ENCODE assay signal across 25 cellular contexts in genomic region chr5:136159457-136159856, GRCh38. TPM values are rescaled to one million over a fixed set of nuclear protein-coding genes. Genes with fewer than 3 reads are reported as not detected.
DNase-seq lines count a peak whose midpoint lies in the region; ATAC-seq and TF ChIP-seq lines count a peak whose summit lies in the region.
"Had no signal": no experiment of that assay in that cellular context is flagged by ENCODE, and none has a peak within 500 bp of the region (broad histone marks: within the 10 kb centered on the region; RNA-seq: fewer than 3 reads in every experiment).

No MANE protein-coding gene starts in this region.

- TF ChIP-seq CTCF in SK-N-SH (IDR thresholded peaks at IDR 0.05) (no peak), astrocyte of the spinal cord (IDR thresholded peaks at IDR 0.05; ENCODE audit: low read depth, low read length) (no peak)

- H3K27ac ChIP-seq in SK-N-SH (ENCODE audit: low read depth in 2 of 2, low read length in 1 of 2): no peak overlapping the region
- H3K27ac ChIP-seq in temporal lobe (ENCODE audit: low read depth, low read length): peak overlapping the region; percentile 24
- H3K27ac ChIP-seq: 22Rv1, HL-60, upper lobe of right lung had no signal

- ATAC-seq in SK-N-SH treated with all-trans-retinoic acid at 6 μM for 48 hours: peak; percentile 58
- no peak for ATAC-seq in HG03354 (IDR thresholded peaks at IDR 0.05; ENCODE audit: poor library complexity, severe bottlenecking, unreplicated experiment)
- ATAC-seq: upper lobe of right lung had no signal

- peaks cover 93% of the 10 kb centered on the region for H3K79me2 ChIP-seq in SK-N-SH (ENCODE audit: insufficient read depth)

- CTCF ChIA-PET in SK-N-SH (lab: Yijun Ruan, JAX): interaction anchor here (0.8 kb wide), 1 partner anchor 14 kb away, joined by 4 read pairs; no protein-coding TSS in a partner anchor

- TF ChIP-seq RAD21 in SK-N-SH (IDR thresholded peaks at IDR 0.05; ENCODE audit: low read length): no peak

- H3K9ac ChIP-seq in SK-N-SH: no peak overlapping the region

- no peak overlapping the region for H3K4me3 ChIP-seq in SK-N-SH (ENCODE audit: low read depth in 2 of 2, low read length in 1 of 2)
- H3K4me3 ChIP-seq in astrocyte of the spinal cord (ENCODE audit: low read depth, low read length): no peak overlapping the region
- H3K4me3 ChIP-seq: MG63, upper lobe of right lung had no signal

- no peaks in the 10 kb centered on the region; a peak in 1 of 4 replicates for H3K4me1 ChIP-seq in SK-N-SH (ENCODE audit: control insufficient read depth in 1 of 2, insufficient read depth in 2 of 2, low read depth in 1 of 2, low read length in 1 of 2)
- H3K4me1 ChIP-seq: upper lobe of right lung had no signal

- no peak for DNase-seq in SK-N-SH
- DNase-seq in astrocyte of the spinal cord (ENCODE audit: low read depth, low spot score): peak; percentile 16
- peak; percentile 27 for DNase-seq in medulla oblongata (ENCODE audit: extremely low spot score)
- no peak for DNase-seq in middle frontal gyrus (ENCODE audit: extremely low spot score, low spot score)
- DNase-seq in NCI-H226: no peak
- DNase-seq: activated CD4-positive, alpha-beta T cell treated with anti-CD3 and anti-CD28 coated beads, Interleukin-2, amount 10 ng/mL, durations not matched to agents 24 days and 14 days; activated CD8-positive, alpha-beta memory T cell treated with anti-CD3 and anti-CD28 coated beads, Interleukin-2, amount 50 U/mL, for 4 hours; activated effector memory CD4-positive, alpha-beta T cell treated with anti-CD3 and anti-CD28 coated beads, Interleukin-2, amount 50 U/mL, for 16 hours; C1 segment of cervical spinal cord; Calu3; caudate nucleus; MG63; NCI-H748 treated with DMSO at 0.1 percent for 48 hours; SHP77 treated with DMSO at 0.1 percent for 48 hours; stimulated activated CD4-positive, alpha-beta T cell treated with anti-CD3 and anti-CD28 coated beads, Interleukin-4, amount 100 ng/mL, for 24 hours; T-helper 1 cell; upper lobe of right lung had no signal

- peaks cover 70 to 77% of the 10 kb centered on the region in 2 experiments for H3K36me3 ChIP-seq in SK-N-SH (replicated peaks in 1 of 2; ENCODE audit: control insufficient read depth in 1 of 2, insufficient read depth in 2 of 2, low read length in 1 of 2)

- H3K9me2 ChIP-seq in SK-N-SH: no peaks in the 10 kb centered on the region

- no peaks in the 10 kb centered on the region for H3K27me3 ChIP-seq in SK-N-SH (ENCODE audit: insufficient read depth)
- H3K27me3 ChIP-seq: MG63, upper lobe of right lung had no signal

- no peak overlapping the region for H3K4me2 ChIP-seq in SK-N-SH

- peaks cover 22% of the 10 kb centered on the region for H4K20me1 ChIP-seq in SK-N-SH (ENCODE audit: insufficient read depth)

- in situ Hi-C loops in astrocyte of the spinal cord (cut with HindIII; ENCODE audit: low sequenced_read_pairs): no loop called here

- 81% methylated on average over 3 of the region's 3 CpGs for WGBS in SK-N-SH (ENCODE audit: low lambda C conversion rate)

- no peak overlapping the region for H2AFZ ChIP-seq in SK-N-SH (ENCODE audit: low read depth)

- no peak for TF ChIP-seq EP300 in SK-N-SH (IDR thresholded peaks at IDR 0.05; ENCODE audit: borderline replicate concordance in 1 of 2, low read depth in 1 of 2, low read length in 1 of 2)

- no peaks in the 10 kb centered on the region for H3K9me3 ChIP-seq in SK-N-SH
- H3K9me3 ChIP-seq: MG63, upper lobe of right lung had no signal

- POLR2A ChIA-PET in SK-N-SH (lab: Yijun Ruan, JAX): no interaction called here

- H3F3A ChIP-seq in SK-N-SH (replicated peaks; ENCODE audit: insufficient read depth): peaks cover 5% of the 10 kb centered on the region

TF ChIP-seq in SK-N-SH treated with all-trans-retinoic acid at 6 μM for 48 hours, 23 proteins besides CTCF, POLR2A, EP300 and RAD21:
- no peak for TF ChIP-seq PATZ1 (CRISPR knock-in tag; IDR thresholded peaks at IDR 0.05; ENCODE audit: borderline replicate concordance)
- TF ChIP-seq BACH2 (CRISPR knock-in tag; IDR thresholded peaks at IDR 0.05; ENCODE audit: borderline replicate concordance): no peak
- no peak for TF ChIP-seq ISL1 (CRISPR knock-in tag; IDR thresholded peaks at IDR 0.05)

TF ChIP-seq in SK-N-SH, 30 proteins besides CTCF, POLR2A, EP300 and RAD21:
- TF ChIP-seq USF1 (IDR thresholded peaks at IDR 0.05; ENCODE audit: borderline replicate concordance, low read depth) (no peak), FOXM1 (IDR thresholded peaks at IDR 0.05; ENCODE audit: low read depth) (no peak), TCF12 (IDR thresholded peaks at IDR 0.05) (no peak), YY1 (IDR thresholded peaks at IDR 0.05; ENCODE audit: low read depth) (no peak), USF2 (IDR thresholded peaks at IDR 0.05; ENCODE audit: borderline replicate concordance, low read depth, low read length) (no peak)
TF ChIP-seq in SK-N-SH: peak in this region for 0.

RNA-seq across cellular contexts. Expression of gene SMAD5, which starts 26.8 kb away (rescaled TPM):
- polyA plus RNA-seq in SK-N-SH (2012; rRNA removed): 26.9 and 36.1 TPM in 2 replicates
- 30.7 and 35.1 TPM in 2 replicates for polyA plus RNA-seq in SK-N-SH (2012; cell fraction: cytosol; rRNA removed)
- polyA plus RNA-seq in SK-N-SH (2012; cell fraction: nucleus; rRNA removed): 22.5 and 37.2 TPM in 2 replicates
- total RNA-seq in temporal lobe: 23.6 TPM

RNA-seq across cellular contexts. Expression of gene SMIM32, which starts 33.5 kb away (rescaled TPM):
- 0.11 and 0.25 TPM in 2 replicates for polyA plus RNA-seq in SK-N-SH (2012; rRNA removed)
- 0.08 and 0.17 TPM in 2 replicates for polyA plus RNA-seq in SK-N-SH (2012; cell fraction: cytosol; rRNA removed)
- 0.10 and 0.33 TPM in 2 replicates for polyA plus RNA-seq in SK-N-SH (2012; cell fraction: nucleus; rRNA removed)
- total RNA-seq in temporal lobe: 0.49 TPM
- total RNA-seq: activated CD4-positive, alpha-beta T cell treated with anti-CD3 and anti-CD28 coated beads, Interleukin-2, amount 10 ng/mL, durations not matched to agents 24 days and 14 days; epithelial cell of proximal tubule; mononuclear cell; upper lobe of right lung had no signal
- polyA plus RNA-seq: IgD-negative memory B cell had no signal

Comparison
In these comparisons a context has a peak if more than half of its experiments do, and no peak if none do; other contexts are left out.
1. DNase-seq: peak in astrocyte of the spinal cord (single experiment) and medulla oblongata (single experiment); none in SK-N-SH (single experiment), middle frontal gyrus (single experiment) and NCI-H226 (single experiment).